ENCODE assay signal across 17 cellular contexts in the genomic region with DNA sequence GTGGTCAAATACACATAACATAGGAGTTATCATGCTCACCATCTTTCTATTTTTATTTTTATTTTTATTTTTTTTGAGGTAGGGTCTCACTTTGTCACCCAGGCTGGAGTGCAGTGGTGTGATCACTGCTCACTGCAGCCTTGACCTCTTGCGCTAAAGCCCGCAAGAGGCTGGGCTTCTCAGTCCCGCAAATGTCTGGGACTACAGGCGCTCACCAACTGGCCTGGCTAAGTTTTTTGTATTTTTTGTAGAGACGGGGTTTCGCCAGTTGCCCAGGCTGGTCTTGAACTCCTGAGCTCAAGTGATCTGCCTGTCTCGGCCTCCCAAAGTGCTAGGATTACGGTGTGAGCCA. TPM values are rescaled to one million over a fixed set of nuclear protein-coding genes. Genes with fewer than 3 reads are reported as not detected.
A peak's percentile ranks its signal among the peaks of the same experiment; 100 is the strongest.
DNase-seq lines count a peak whose midpoint lies in the region; ATAC-seq, FAIRE-seq and TF ChIP-seq lines count a peak whose summit lies in the region.
"Had no signal": no experiment of that assay in that cellular context is flagged by ENCODE, and none has a peak within 500 bp of the region (broad histone marks: within the 10 kb centered on the region; RNA-seq: fewer than 3 reads in every experiment).

No MANE protein-coding gene starts in this region.

- H3K9me3 ChIP-seq in HepG2 (ENCODE audit: low read length) (no peaks in the 10 kb centered on the region), testis (no peaks in the 10 kb centered on the region)
- H3K9me3 ChIP-seq: A549, suprapubic skin, uterus had no signal

- TF ChIP-seq POLR2A in HepG2 (IDR thresholded peaks at IDR 0.05; ENCODE audit: insufficient read depth in 1 of 2, low read depth in 2 of 2, low read length in 2 of 2) (no peak), testis (IDR thresholded peaks at IDR 0.05) (no peak)

- intact Hi-C loops in HepG2 (cut with micrococcal nuclease; ENCODE audit: unreplicated experiment) (no loop called here), testis (cut with DNase I; ENCODE audit: low total_unique reads) (no loop called here)

- no peaks in the 10 kb centered on the region for H3K36me3 Mint-ChIP-seq in GM23338 (ENCODE audit: low read depth)
- H3K36me3 Mint-ChIP-seq: activated CD8-positive, alpha-beta memory T cell treated with anti-CD3 and anti-CD28 coated beads, Interleukin-2, amount 10 ng/mL, durations not matched to agents 7 days and 5 days had no signal

- TF ChIP-seq EP300 in HepG2 (IDR thresholded peaks at IDR 0.05; ENCODE audit: low read depth in 2 of 2, low read length in 2 of 2) (no peak), HepG2 (CRISPR knock-in tag; IDR thresholded peaks at IDR 0.05; ENCODE audit: borderline replicate concordance) (no peak)

- FAIRE-seq in HepG2 (lab: Jason Lieb, UNC), result no peak
- FAIRE-seq: A549 had no signal

- POLR2A ChIA-PET in RWPE1 (lab: Yijun Ruan, JAX; ENCODE audit: low non-redundant PET) (no interaction called here), HepG2 (lab: Yijun Ruan, JAX) (no interaction called here)

- CTCF ChIA-PET in RWPE1 (lab: Yijun Ruan, JAX) (interaction anchor here (0.5 to 3.4 kb wide), 10 partner anchors 10 to 695 kb away, joined by 3 to 20 read pairs (median 4); no protein-coding TSS in a partner anchor), HepG2 (lab: Yijun Ruan, JAX; ENCODE audit: low intra/inter-chr PET ratio, low total read pairs) (interaction anchor here (0.7 to 1.9 kb wide), 3 partner anchors 22 to 603 kb away, joined by 3 to 16 read pairs (median 3); a partner anchor contains a TSS)

- TF ChIP-seq CTCF in 22Rv1 (IDR thresholded peaks at IDR 0.05) (peak; percentile 45), GM23338 (conservative IDR thresholded peaks at IDR 0.05; ENCODE audit: low read depth in 2 of 2) (no peak), RWPE1 (conservative IDR thresholded peaks at IDR 0.05; ENCODE audit: low read depth) (peak; percentile 36), HepG2 (CRISPR knock-in tag; IDR thresholded peaks at IDR 0.05) (no peak), testis (IDR thresholded peaks at IDR 0.05) (no peak)

- no peaks in the 10 kb centered on the region for H3F3A ChIP-seq in GM23338 (replicated peaks; ENCODE audit: low read depth)

- H4K20me1 ChIP-seq in GM23338 (replicated peaks; ENCODE audit: insufficient read depth) (no peaks in the 10 kb centered on the region), HepG2 (ENCODE audit: insufficient read depth, low read length) (no peaks in the 10 kb centered on the region)

- WGBS in HepG2 (ENCODE audit: low lambda C conversion rate), result 53% methylated on average over 7 of the region's 8 CpGs
- WGBS in testis, 2 donors, result 77 to 78% methylated on average over 8 of the region's 8 CpGs

- H3K9me3 Mint-ChIP-seq in GM23338, result no peaks in the 10 kb centered on the region; the same call in 2 of the 3 replicates
- H3K9me3 Mint-ChIP-seq: activated CD4-positive, alpha-beta T cell treated with anti-CD3 and anti-CD28 coated beads, Interleukin-2, amount 10 ng/mL, durations not matched to agents 7 days and 5 days had no signal

- H3K4me2 ChIP-seq in GM23338 (no peak overlapping the region), HepG2 (ENCODE audit: low read depth, low read length) (no peak overlapping the region)

- H3K4me1 ChIP-seq in GM23338 (ENCODE audit: insufficient read depth), result no peaks in the 10 kb centered on the region
- peaks cover 12% of the 10 kb centered on the region for H3K4me1 ChIP-seq in HepG2 (ENCODE audit: insufficient read depth, low read length)
- H3K4me1 ChIP-seq in testis, result no peaks in the 10 kb centered on the region
- H3K4me1 ChIP-seq: uterus had no signal

- ATAC-seq in GM23338 (peak; percentile 59), HepG2 (no peak; the same call in 2 of the 3 replicates), HG02885 (IDR thresholded peaks at IDR 0.05; ENCODE audit: poor library complexity, unreplicated experiment) (no peak)

- in situ Hi-C loops in HepG2 (cut with HindIII; ENCODE audit: extremely low pct_ligation_motif_present, low pct_unique_long_range_greater_than_20kb), result no loop called here

- DNase-seq in GM23338 (ENCODE audit: low spot score) (no peak), RWPE1 (ENCODE audit: low spot score) (no peak), HepG2 (ENCODE audit: low spot score) (no peak), testis (no peak), HuH-7.5 (ENCODE audit: low spot score) (no peak), COLO668 (lab: John Stamatoyannopoulos, UW; ENCODE audit: unreplicated experiment) (no peak)
- DNase-seq: NCI-H1048; stimulated activated CD4-positive, alpha-beta T cell treated with anti-CD3 and anti-CD28 coated beads, Interleukin-4, amount 100 ng/mL, for 4 hours had no signal

- no peaks in the 10 kb centered on the region for H3K79me2 ChIP-seq in GM23338 (replicated peaks; ENCODE audit: insufficient read depth)
- no peaks in the 10 kb centered on the region for H3K79me2 ChIP-seq in HepG2 (ENCODE audit: insufficient read depth, low read length)

- peaks cover 5% of the 10 kb centered on the region for H3K27me3 Mint-ChIP-seq in GM23338 (ENCODE audit: insufficient read depth, low read depth, poor library complexity)

- TF ChIP-seq RAD21 in HepG2 (CRISPR knock-in tag; IDR thresholded peaks at IDR 0.05), result no peak

- H3K9me2 ChIP-seq in GM23338 (ENCODE audit: insufficient read depth), result peaks cover 2% of the 10 kb centered on the region; the same call in 1 of the 2 replicates

- no peak overlapping the region for H3K4me3 Mint-ChIP-seq in GM23338
- H3K4me3 Mint-ChIP-seq: activated CD4-positive, alpha-beta T cell treated with anti-CD3 and anti-CD28 coated beads, Interleukin-2, amount 10 ng/mL, durations not matched to agents 7 days and 5 days; activated CD8-positive, alpha-beta memory T cell treated with anti-CD3 and anti-CD28 coated beads, Interleukin-2, amount 10 ng/mL, durations not matched to agents 7 days and 5 days had no signal

- H3K27ac Mint-ChIP-seq in GM23338, result no peak overlapping the region
- H3K27ac Mint-ChIP-seq: activated CD4-positive, alpha-beta T cell treated with anti-CD3 and anti-CD28 coated beads, Interleukin-2, amount 10 ng/mL, durations not matched to agents 7 days and 5 days; activated CD8-positive, alpha-beta memory T cell treated with anti-CD3 and anti-CD28 coated beads, Interleukin-2, amount 10 ng/mL, durations not matched to agents 7 days and 5 days had no signal

- H3K4me3 ChIP-seq in GM23338, result no peak overlapping the region
- H3K4me3 ChIP-seq in HepG2 (replicated peaks in 1 of 3; ENCODE audit: insufficient read depth in 1 of 3, low read depth in 2 of 3, low read length in 3 of 3), result no peak overlapping the region
- H3K4me3 ChIP-seq in testis, result no peak overlapping the region
- H3K4me3 ChIP-seq: A549, suprapubic skin, uterus had no signal

- H3K27ac ChIP-seq in 22Rv1 (no peak overlapping the region), GM23338 (ENCODE audit: low read depth) (no peak overlapping the region), RWPE1 (no peak overlapping the region), HepG2 (ENCODE audit: extremely low read length, insufficient read depth, low read length) (no peak overlapping the region), testis (no peak overlapping the region)
- H3K27ac ChIP-seq: A549, HL-60, suprapubic skin, uterus had no signal

- BruUV-seq in HepG2 (replicated peaks; lab: Mats Ljungman, UMichigan), result no TSS peak

- no peak overlapping the region for H2AFZ ChIP-seq in GM23338
- H2AFZ ChIP-seq in HepG2 (ENCODE audit: low read length), result no peak overlapping the region

- peaks cover 4% of the 10 kb centered on the region; the same call in 2 of the 3 replicates for H3K4me1 Mint-ChIP-seq in GM23338

- H3K36me3 ChIP-seq in GM23338 (ENCODE audit: insufficient read depth) (no peaks in the 10 kb centered on the region), HepG2 (replicated peaks in 1 of 2; ENCODE audit: control insufficient read depth in 1 of 2, insufficient read depth in 2 of 2, low read length in 2 of 2) (no peaks in the 10 kb centered on the region), testis (ENCODE audit: low read depth, missing control alignments) (no peaks in the 10 kb centered on the region)
- H3K36me3 ChIP-seq: suprapubic skin, uterus had no signal

- H3K27me3 ChIP-seq in GM23338 (ENCODE audit: insufficient read depth) (no peaks in the 10 kb centered on the region), HepG2 (ENCODE audit: control insufficient read depth in 1 of 2, insufficient read depth in 2 of 2, low read length in 2 of 2) (0 out of 5 replicates have a peak, but pooled peaks cover 0 to 8% of the 10 kb centered on the region in 2 experiments), testis (no peaks in the 10 kb centered on the region)
- H3K27me3 ChIP-seq: suprapubic skin, uterus had no signal

- H3K9ac ChIP-seq in HepG2 (ENCODE audit: insufficient read depth, low read depth, low read length), result no peak overlapping the region

RNA-seq across cellular contexts. Expression of a gene that starts 0.3 kb away (rescaled TPM):
- 0.14 TPM in 1 of 2 replicates, not detected in the other for total RNA-seq in GM23338 (2014; rRNA removed; shearing (Covaris generic))
- polyA plus RNA-seq in GM23338 (2016; fragmentation: Nextera tagmentation; extraction: Ambion mirVana) (0.10 TPM in 1 of 2 replicates, not detected in the other), HepG2 (2011; rRNA removed) (not detected in 2 replicates), testis (ENCODE audit: insufficient read depth, low read depth, low replicate concordance) (0.21 TPM)
- total RNA-seq in HepG2 (2016; rRNA removed; fragmentation: Illumina TruSeq; extraction: Trizol) (not detected in 2 replicates), testis (under 1 TPM in 1 of 2 donors, not detected in 1; 0.06 TPM)
- not detected in 2 replicates for total RNA-seq in HepG2 (2016; cell fraction: cytosol; rRNA removed; fragmentation: Illumina TruSeq; extraction: Trizol; ENCODE audit: low read depth)
- total RNA-seq in HepG2 (2016; cell fraction: insoluble cytoplasmic fraction; rRNA removed; fragmentation: Illumina TruSeq; extraction: Trizol), result not detected in 2 replicates
- not detected in 2 replicates for total RNA-seq in HepG2 (2016; cell fraction: membrane; rRNA removed; fragmentation: Illumina TruSeq; extraction: Trizol)
- total RNA-seq in HepG2 (2016; cell fraction: nucleus; rRNA removed; fragmentation: Illumina TruSeq; extraction: Trizol), result not detected in 2 replicates
- not detected in 2 replicates for polyA plus RNA-seq in HepG2 (2011; cell fraction: cytosol; rRNA removed)
- 0.03 TPM in 1 of 2 replicates, not detected in the other for polyA plus RNA-seq in HepG2 (2011; cell fraction: nucleus; rRNA removed)
- polyA plus RNA-seq in HepG2 (2012), result not detected in 2 replicates
- polyA plus RNA-seq in HepG2 (2016; cell fraction: cytosol; fragmentation: Illumina TruSeq; extraction: Trizol; ENCODE audit: low read depth), result not detected in 2 replicates
- polyA plus RNA-seq in HepG2 (2016; cell fraction: insoluble cytoplasmic fraction; fragmentation: Illumina TruSeq; extraction: Trizol; ENCODE audit: low read depth), result not detected in 2 replicates
- polyA plus RNA-seq in HepG2 (2016; cell fraction: membrane; fragmentation: Illumina TruSeq; extraction: Trizol; ENCODE audit: low read depth), result not detected in 2 replicates
- not detected in 2 replicates for polyA plus RNA-seq in HepG2 (2016; cell fraction: nucleus; fragmentation: Illumina TruSeq; extraction: Trizol; ENCODE audit: insufficient read depth, low read depth)
- not detected in 2 replicates for polyA minus RNA-seq in HepG2 (2011; rRNA and poly(A)+ RNA removed; ENCODE audit: low replicate concordance)
- not detected in 2 replicates for polyA minus RNA-seq in HepG2 (2011; cell fraction: cytosol; rRNA and poly(A)+ RNA removed)
- not detected in 2 replicates for polyA minus RNA-seq in HepG2 (2011; cell fraction: nucleus; rRNA and poly(A)+ RNA removed)
- total RNA-seq: RPMI7951 had no signal

RNA-seq across cellular contexts. Expression of a gene that starts 21.5 kb away (rescaled TPM):
- total RNA-seq in GM23338 (2014; rRNA removed; shearing (Covaris generic)), result 0.07 TPM in 1 of 2 replicates, not detected in the other
- polyA plus RNA-seq in GM23338 (2016; fragmentation: Nextera tagmentation; extraction: Ambion mirVana) (not detected in 2 replicates), HepG2 (2011; rRNA removed) (0.08 TPM in 2 replicates), testis (ENCODE audit: insufficient read depth, low read depth, low replicate concordance) (2.8 TPM)
- total RNA-seq in HepG2 (2016; rRNA removed; fragmentation: Illumina TruSeq; extraction: Trizol) (0.11 TPM in 1 of 2 replicates, not detected in the other), testis (1 to 10 TPM; 2.8 to 5.5 TPM)
- total RNA-seq in HepG2 (2016; cell fraction: cytosol; rRNA removed; fragmentation: Illumina TruSeq; extraction: Trizol; ENCODE audit: low read depth), result not detected in 2 replicates
- total RNA-seq in HepG2 (2016; cell fraction: insoluble cytoplasmic fraction; rRNA removed; fragmentation: Illumina TruSeq; extraction: Trizol), result 0.19 and 0.21 TPM in 2 replicates
- 0.09 TPM in 1 of 2 replicates, not detected in the other for total RNA-seq in HepG2 (2016; cell fraction: membrane; rRNA removed; fragmentation: Illumina TruSeq; extraction: Trizol)
- total RNA-seq in HepG2 (2016; cell fraction: nucleus; rRNA removed; fragmentation: Illumina TruSeq; extraction: Trizol), result 0.19 and 0.43 TPM in 2 replicates
- polyA plus RNA-seq in HepG2 (2011; cell fraction: cytosol; rRNA removed), result 0.04 and 0.09 TPM in 2 replicates
- polyA plus RNA-seq in HepG2 (2011; cell fraction: nucleus; rRNA removed), result 0.05 and 0.07 TPM in 2 replicates
- polyA plus RNA-seq in HepG2 (2012), result 0.20 and 0.23 TPM in 2 replicates
- not detected in 2 replicates for polyA plus RNA-seq in HepG2 (2016; cell fraction: cytosol; fragmentation: Illumina TruSeq; extraction: Trizol; ENCODE audit: low read depth)
- polyA plus RNA-seq in HepG2 (2016; cell fraction: insoluble cytoplasmic fraction; fragmentation: Illumina TruSeq; extraction: Trizol; ENCODE audit: low read depth), result not detected in 2 replicates
- 0.18 TPM in 1 of 2 replicates, not detected in the other for polyA plus RNA-seq in HepG2 (2016; cell fraction: membrane; fragmentation: Illumina TruSeq; extraction: Trizol; ENCODE audit: low read depth)
- not detected in 2 replicates for polyA plus RNA-seq in HepG2 (2016; cell fraction: nucleus; fragmentation: Illumina TruSeq; extraction: Trizol; ENCODE audit: insufficient read depth, low read depth)
- 0.07 TPM in 1 of 2 replicates, not detected in the other for polyA minus RNA-seq in HepG2 (2011; rRNA and poly(A)+ RNA removed; ENCODE audit: low replicate concordance)
- not detected in 2 replicates for polyA minus RNA-seq in HepG2 (2011; cell fraction: cytosol; rRNA and poly(A)+ RNA removed)
- polyA minus RNA-seq in HepG2 (2011; cell fraction: nucleus; rRNA and poly(A)+ RNA removed), result 0.39 and 0.87 TPM in 2 replicates

Comparison
In these comparisons a context has a peak if more than half of its experiments do, and no peak if none do; other contexts are left out.
1. CTCF ChIP-seq: peak in 22Rv1 (single experiment) and RWPE1 (single experiment); none in GM23338 (0 of 2), HepG2 (single experiment) and testis (0 of 3).